In genomic region chr11:236774-237767, GRCh38 we compare ENCODE assay signal across 8 cellular contexts. TPM values are rescaled to one million over a fixed set of nuclear protein-coding genes. Genes with fewer than 3 reads are reported as not detected.
DNase-seq lines count a peak whose midpoint lies in the region; ATAC-seq and TF ChIP-seq lines count a peak whose summit lies in the region.

Gene PSMD13 (plus strand): TSS chr11:236976. CDS start chr11:237050, 74 bp downstream.

- peak; percentile 12 for TF ChIP-seq CTCF in chondrocyte (IDR thresholded peaks at IDR 0.05)

- DNase-seq in ACHN (peak; percentile 77), NCI-H2227 (lab: John Stamatoyannopoulos, UW; ENCODE audit: unreplicated experiment) (peak; percentile 95), chondrocyte (ENCODE audit: low spot score) (no peak), kidney glomerular epithelial cell (lab: John Stamatoyannopoulos, UW) (peak; percentile 61)
- peak; percentile 80 to 82 for DNase-seq in activated CD4-positive, alpha-beta T cell treated with anti-CD3 and anti-CD28 coated beads for 24 hours (ENCODE audit: low read depth in 2 of 2)
- peak; percentile 71 to 77 for DNase-seq in stimulated activated CD4-positive, alpha-beta T cell treated with anti-CD3 and anti-CD28 coated beads, Interleukin-1b, Interleukin-23, amount 100 ng/mL, for 1 hour (ENCODE audit: low read depth in 2 of 2)

- ATAC-seq in HG03066 (IDR thresholded peaks at IDR 0.05; ENCODE audit: low read depth, unreplicated experiment): peak; percentile 83

- H3K27ac Mint-ChIP-seq in chondrocyte (ENCODE audit: unreplicated experiment): peak within 1 kb of the TSS; percentile 97

- peak; percentile 70 for TF ChIP-seq POLR2A in GM18526 (IDR thresholded peaks at IDR 0.05; ENCODE audit: extremely low read depth, insufficient read length)

- H3K36me3 Mint-ChIP-seq in chondrocyte (ENCODE audit: low read depth): peaks cover 9% of the 10 kb centered on the region

- H3K4me3 Mint-ChIP-seq in chondrocyte (ENCODE audit: unreplicated experiment): peak within 1 kb of the TSS; percentile 95

- H3K9me3 Mint-ChIP-seq in chondrocyte (ENCODE audit: low read depth): no peaks in the 10 kb centered on the region

- H3K27me3 Mint-ChIP-seq in chondrocyte (ENCODE audit: low read depth): no peaks in the 10 kb centered on the region

- in situ Hi-C loops in ACHN (cut with HindIII; ENCODE audit: low pct_ligation_motif_present, low pct_unique_long_range_greater_than_20kb, low sequenced_read_pairs): no loop called here

- peaks cover 30% of the 10 kb centered on the region for H3K4me1 Mint-ChIP-seq in chondrocyte (ENCODE audit: low read depth)

RNA-seq across cellular contexts. Expression of gene PSMD13, which starts in this region (rescaled TPM):
- 103 to 122 TPM (median 104 TPM) in 3 replicates for total RNA-seq in chondrocyte
